Comparison of ENCODE assay signal across 12 cellular contexts in genomic region chr18:58865714-58866113, GRCh38. TPM values are rescaled to one million over a fixed set of nuclear protein-coding genes. Genes with fewer than 3 reads are reported as not detected.
A peak's percentile ranks its signal among the peaks of the same experiment; 100 is the strongest.
DNase-seq lines count a peak whose midpoint lies in the region; ATAC-seq and TF ChIP-seq lines count a peak whose summit lies in the region.
"Had no signal": no experiment of that assay in that cellular context is flagged by ENCODE, and none has a peak within 500 bp of the region (broad histone marks: within the 10 kb centered on the region; RNA-seq: fewer than 3 reads in every experiment).

No MANE protein-coding gene starts in this region.

- H3K27ac ChIP-seq in HUES48 (ENCODE audit: low read depth, low read length) (peak overlapping the region; percentile 94), left lung (peak overlapping the region; percentile 3 to 96), testis (peak overlapping the region; percentile 52 to 98)

- H3K36me3 ChIP-seq in HUES48 (ENCODE audit: control insufficient read depth, insufficient read depth, low read length) (peaks cover 60% of the 10 kb centered on the region), left lung (peaks cover 0 to 14% of the 10 kb centered on the region in 2 donors), testis (ENCODE audit: low read depth, missing control alignments) (no peaks in the 10 kb centered on the region)
- H3K36me3 ChIP-seq: upper lobe of right lung had no signal

- 79 to 85% methylated on average over 9 of the region's 9 CpGs for WGBS in testis, 2 donors

- H3K36me3 Mint-ChIP-seq in MCF 10A (ENCODE audit: insufficient read depth, unreplicated experiment) = peaks cover 20% of the 10 kb centered on the region

- peaks cover 27% of the 10 kb centered on the region for H3K4me1 Mint-ChIP-seq in MCF 10A (ENCODE audit: insufficient read depth, unreplicated experiment)

- no peaks in the 10 kb centered on the region for H3K27me3 Mint-ChIP-seq in MCF 10A (ENCODE audit: insufficient read depth, unreplicated experiment)

- in situ Hi-C loops in ACHN (cut with HindIII; ENCODE audit: low pct_ligation_motif_present, low pct_unique_long_range_greater_than_20kb, low sequenced_read_pairs) = no loop called here

- H3K4me3 Mint-ChIP-seq in MCF 10A (ENCODE audit: unreplicated experiment) = no peak overlapping the region

- H3K9ac ChIP-seq in HUES48 (ENCODE audit: low read depth, low read length) = peak overlapping the region; percentile 72; the same call in 1 of the 2 replicates

- H3K4me1 ChIP-seq in HUES48 (ENCODE audit: control insufficient read depth, insufficient read depth, low read length) (peaks cover 70% of the 10 kb centered on the region), left lung (peaks cover 7 to 46% of the 10 kb centered on the region in 2 donors), testis (peaks cover 57% of the 10 kb centered on the region)

- DNase-seq in MCF 10A (ENCODE audit: unreplicated experiment) (no peak), left lung (no peak), testis (no peak), ACHN (no peak), NCI-H2029 (lab: John Stamatoyannopoulos, UW) (no peak), T-helper 9 cell (no peak)
- DNase-seq: activated CD8-positive, alpha-beta memory T cell treated with anti-CD3 and anti-CD28 coated beads for 24 hours; kidney; MG63; upper lobe of right lung had no signal

- peaks cover 5% of the 10 kb centered on the region for H3K9me3 ChIP-seq in HUES48 (ENCODE audit: control insufficient read depth, insufficient read depth, low read length)
- no peaks in the 10 kb centered on the region for H3K9me3 ChIP-seq in left lung
- no peaks in the 10 kb centered on the region for H3K9me3 ChIP-seq in testis
- H3K9me3 ChIP-seq: MG63, upper lobe of right lung had no signal

- H3K27me3 ChIP-seq in HUES48 (ENCODE audit: control insufficient read depth, insufficient read depth, low read length) = no peaks in the 10 kb centered on the region
- peaks cover 0 to 32% of the 10 kb centered on the region in 2 donors for H3K27me3 ChIP-seq in left lung
- H3K27me3 ChIP-seq in testis = no peaks in the 10 kb centered on the region
- H3K27me3 ChIP-seq: MG63, upper lobe of right lung had no signal

- CTCF ChIA-PET in MCF 10A (lab: Yijun Ruan, JAX) = no interaction called here

- peak overlapping the region; percentile 60 for H3K4me3 ChIP-seq in HUES48 (ENCODE audit: low read depth, low read length)
- no peak overlapping the region for H3K4me3 ChIP-seq in left lung
- H3K4me3 ChIP-seq in testis = no peak overlapping the region
- H3K4me3 ChIP-seq: MG63 had no signal

- POLR2A ChIA-PET in MCF 10A (lab: Yijun Ruan, JAX) = interaction anchor here (1.2 kb wide), 1 partner anchor 16 kb away, joined by 9 read pairs; no protein-coding TSS in a partner anchor

- intact Hi-C loops in MCF 10A (cut with micrococcal nuclease) = loop anchor here (10.0 kb wide), 1 partner anchor 81 kb away; no protein-coding TSS in a partner anchor
- intact Hi-C loops in left lung (cut with DNase I) = no loop called here
- intact Hi-C loops in testis (cut with DNase I; ENCODE audit: low total_unique reads) = no loop called here

- TF ChIP-seq CTCF in MCF 10A (IDR thresholded peaks at IDR 0.05; ENCODE audit: unreplicated experiment) (no peak), left lung (IDR thresholded peaks at IDR 0.05) (no peak), testis (IDR thresholded peaks at IDR 0.05) (no peak)

- no peaks in the 10 kb centered on the region for H3K9me3 Mint-ChIP-seq in MCF 10A (ENCODE audit: unreplicated experiment)

- BruUV-seq in MCF 10A (replicated peaks; lab: Mats Ljungman, UMichigan) = no TSS peak

- ATAC-seq in left lung = no peak
- no peak for ATAC-seq in GM18868 (IDR thresholded peaks at IDR 0.05; ENCODE audit: unreplicated experiment)
- ATAC-seq: upper lobe of right lung had no signal

- peak overlapping the region; percentile 87 for H3K27ac Mint-ChIP-seq in MCF 10A (ENCODE audit: low read depth, unreplicated experiment)

- TF ChIP-seq POLR2A in testis (IDR thresholded peaks at IDR 0.05) = no peak

RNA-seq across cellular contexts. Expression of gene ZNF532, which starts 1.0 kb away (rescaled TPM):
- total RNA-seq in MCF 10A (2022) (64.1 and 67.6 TPM in 2 replicates), left lung (10 to 100 TPM; 56.2 to 66.2 TPM), testis (100 to 1,000 TPM; 122 to 131 TPM)
- polyA plus RNA-seq in testis (ENCODE audit: insufficient read depth, low read depth, low replicate concordance) = 64.0 TPM
